2 cellular contexts compared by ENCODE assay signal in the genomic region with DNA sequence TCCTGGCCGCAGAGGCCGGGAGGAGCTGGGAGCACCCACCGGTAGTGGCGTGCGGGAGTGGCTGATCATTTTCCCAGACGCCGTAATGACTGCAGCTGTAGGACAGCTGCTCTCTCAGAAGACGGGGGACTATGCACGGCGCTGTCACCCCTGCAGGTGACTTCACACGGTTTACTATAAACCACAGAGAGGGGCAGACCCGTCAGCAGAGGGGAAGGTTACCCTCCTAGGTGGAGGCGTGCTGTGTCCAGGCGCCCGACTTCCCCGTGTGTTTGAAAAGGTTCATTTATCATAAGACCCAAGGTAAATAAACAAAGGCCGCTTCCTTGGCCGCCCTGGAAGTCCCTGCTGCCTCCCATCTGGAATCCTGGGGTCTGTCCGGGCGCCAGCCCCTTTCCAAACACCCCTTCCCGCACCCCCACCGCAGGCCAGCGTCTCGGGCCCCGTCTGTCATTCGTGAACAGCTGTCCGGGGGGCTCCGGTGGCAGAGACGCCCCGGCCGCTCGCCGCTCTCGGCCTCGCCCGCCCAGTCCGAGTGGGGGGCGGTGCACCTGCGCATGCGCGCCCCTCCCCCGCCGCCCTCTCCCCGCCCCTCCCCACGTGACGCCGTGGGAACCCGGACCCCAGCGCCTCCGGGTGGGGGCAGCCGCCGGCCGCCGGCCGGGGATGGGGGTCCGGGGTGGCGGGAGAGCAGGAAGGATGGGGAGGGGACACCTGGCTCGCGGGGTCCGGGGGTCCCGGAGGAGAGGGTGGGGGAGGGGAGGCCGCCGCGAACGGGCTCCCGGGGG.
TF ChIP-seq lines count a peak whose summit lies in the region.

No MANE protein-coding gene starts in this region.

TF ChIP-seq in HEK293T, 16 proteins besides CTCF, POLR2A, EP300 and RAD21:
- TF ChIP-seq BHLHE40 (IDR thresholded peaks at IDR 0.05; ENCODE audit: borderline replicate concordance) = no peak

TF ChIP-seq in K562, 482 proteins besides CTCF, POLR2A, EP300 and RAD21 (continues in another document):
- TF ChIP-seq ZNF263 (CRISPR knock-in tag; IDR thresholded peaks at IDR 0.05; ENCODE audit: borderline replicate concordance) (peak; percentile 80), NR2C2 (CRISPR knock-in tag; IDR thresholded peaks at IDR 0.05) (no peak), NR2C2 (tag; IDR thresholded peaks at IDR 0.05) (no peak), RBBP5 (IDR thresholded peaks at IDR 0.05; ENCODE audit: borderline replicate concordance, insufficient read depth, low read length, poor library complexity, severe bottlenecking) (peak; percentile 31), LCOR (CRISPR knock-in tag; IDR thresholded peaks at IDR 0.05) (no peak), BHLHE40 (IDR thresholded peaks at IDR 0.05; ENCODE audit: low read length) (0 out of 2 replicates have a peak, but pooled peaks have one; percentile 7), SUPT5H (IDR thresholded peaks at IDR 0.05) (no peak), ZC3H8 (IDR thresholded peaks at IDR 0.05) (no peak), FOXA3 (CRISPR knock-in tag; conservative IDR thresholded peaks at IDR 0.05 in 1 of 2, IDR thresholded peaks at IDR 0.05 in 1 of 2) (peak; percentile 68 to 71; a peak in 3 of 4 replicates), EHMT2 (IDR thresholded peaks at IDR 0.05) (no peak), SMARCB1 (IDR thresholded peaks at IDR 0.05; ENCODE audit: insufficient read length, low read depth) (no peak), CXXC5 (CRISPR knock-in tag; IDR thresholded peaks at IDR 0.05) (peak; percentile 50)
- TF ChIP-seq, protein P1, sequence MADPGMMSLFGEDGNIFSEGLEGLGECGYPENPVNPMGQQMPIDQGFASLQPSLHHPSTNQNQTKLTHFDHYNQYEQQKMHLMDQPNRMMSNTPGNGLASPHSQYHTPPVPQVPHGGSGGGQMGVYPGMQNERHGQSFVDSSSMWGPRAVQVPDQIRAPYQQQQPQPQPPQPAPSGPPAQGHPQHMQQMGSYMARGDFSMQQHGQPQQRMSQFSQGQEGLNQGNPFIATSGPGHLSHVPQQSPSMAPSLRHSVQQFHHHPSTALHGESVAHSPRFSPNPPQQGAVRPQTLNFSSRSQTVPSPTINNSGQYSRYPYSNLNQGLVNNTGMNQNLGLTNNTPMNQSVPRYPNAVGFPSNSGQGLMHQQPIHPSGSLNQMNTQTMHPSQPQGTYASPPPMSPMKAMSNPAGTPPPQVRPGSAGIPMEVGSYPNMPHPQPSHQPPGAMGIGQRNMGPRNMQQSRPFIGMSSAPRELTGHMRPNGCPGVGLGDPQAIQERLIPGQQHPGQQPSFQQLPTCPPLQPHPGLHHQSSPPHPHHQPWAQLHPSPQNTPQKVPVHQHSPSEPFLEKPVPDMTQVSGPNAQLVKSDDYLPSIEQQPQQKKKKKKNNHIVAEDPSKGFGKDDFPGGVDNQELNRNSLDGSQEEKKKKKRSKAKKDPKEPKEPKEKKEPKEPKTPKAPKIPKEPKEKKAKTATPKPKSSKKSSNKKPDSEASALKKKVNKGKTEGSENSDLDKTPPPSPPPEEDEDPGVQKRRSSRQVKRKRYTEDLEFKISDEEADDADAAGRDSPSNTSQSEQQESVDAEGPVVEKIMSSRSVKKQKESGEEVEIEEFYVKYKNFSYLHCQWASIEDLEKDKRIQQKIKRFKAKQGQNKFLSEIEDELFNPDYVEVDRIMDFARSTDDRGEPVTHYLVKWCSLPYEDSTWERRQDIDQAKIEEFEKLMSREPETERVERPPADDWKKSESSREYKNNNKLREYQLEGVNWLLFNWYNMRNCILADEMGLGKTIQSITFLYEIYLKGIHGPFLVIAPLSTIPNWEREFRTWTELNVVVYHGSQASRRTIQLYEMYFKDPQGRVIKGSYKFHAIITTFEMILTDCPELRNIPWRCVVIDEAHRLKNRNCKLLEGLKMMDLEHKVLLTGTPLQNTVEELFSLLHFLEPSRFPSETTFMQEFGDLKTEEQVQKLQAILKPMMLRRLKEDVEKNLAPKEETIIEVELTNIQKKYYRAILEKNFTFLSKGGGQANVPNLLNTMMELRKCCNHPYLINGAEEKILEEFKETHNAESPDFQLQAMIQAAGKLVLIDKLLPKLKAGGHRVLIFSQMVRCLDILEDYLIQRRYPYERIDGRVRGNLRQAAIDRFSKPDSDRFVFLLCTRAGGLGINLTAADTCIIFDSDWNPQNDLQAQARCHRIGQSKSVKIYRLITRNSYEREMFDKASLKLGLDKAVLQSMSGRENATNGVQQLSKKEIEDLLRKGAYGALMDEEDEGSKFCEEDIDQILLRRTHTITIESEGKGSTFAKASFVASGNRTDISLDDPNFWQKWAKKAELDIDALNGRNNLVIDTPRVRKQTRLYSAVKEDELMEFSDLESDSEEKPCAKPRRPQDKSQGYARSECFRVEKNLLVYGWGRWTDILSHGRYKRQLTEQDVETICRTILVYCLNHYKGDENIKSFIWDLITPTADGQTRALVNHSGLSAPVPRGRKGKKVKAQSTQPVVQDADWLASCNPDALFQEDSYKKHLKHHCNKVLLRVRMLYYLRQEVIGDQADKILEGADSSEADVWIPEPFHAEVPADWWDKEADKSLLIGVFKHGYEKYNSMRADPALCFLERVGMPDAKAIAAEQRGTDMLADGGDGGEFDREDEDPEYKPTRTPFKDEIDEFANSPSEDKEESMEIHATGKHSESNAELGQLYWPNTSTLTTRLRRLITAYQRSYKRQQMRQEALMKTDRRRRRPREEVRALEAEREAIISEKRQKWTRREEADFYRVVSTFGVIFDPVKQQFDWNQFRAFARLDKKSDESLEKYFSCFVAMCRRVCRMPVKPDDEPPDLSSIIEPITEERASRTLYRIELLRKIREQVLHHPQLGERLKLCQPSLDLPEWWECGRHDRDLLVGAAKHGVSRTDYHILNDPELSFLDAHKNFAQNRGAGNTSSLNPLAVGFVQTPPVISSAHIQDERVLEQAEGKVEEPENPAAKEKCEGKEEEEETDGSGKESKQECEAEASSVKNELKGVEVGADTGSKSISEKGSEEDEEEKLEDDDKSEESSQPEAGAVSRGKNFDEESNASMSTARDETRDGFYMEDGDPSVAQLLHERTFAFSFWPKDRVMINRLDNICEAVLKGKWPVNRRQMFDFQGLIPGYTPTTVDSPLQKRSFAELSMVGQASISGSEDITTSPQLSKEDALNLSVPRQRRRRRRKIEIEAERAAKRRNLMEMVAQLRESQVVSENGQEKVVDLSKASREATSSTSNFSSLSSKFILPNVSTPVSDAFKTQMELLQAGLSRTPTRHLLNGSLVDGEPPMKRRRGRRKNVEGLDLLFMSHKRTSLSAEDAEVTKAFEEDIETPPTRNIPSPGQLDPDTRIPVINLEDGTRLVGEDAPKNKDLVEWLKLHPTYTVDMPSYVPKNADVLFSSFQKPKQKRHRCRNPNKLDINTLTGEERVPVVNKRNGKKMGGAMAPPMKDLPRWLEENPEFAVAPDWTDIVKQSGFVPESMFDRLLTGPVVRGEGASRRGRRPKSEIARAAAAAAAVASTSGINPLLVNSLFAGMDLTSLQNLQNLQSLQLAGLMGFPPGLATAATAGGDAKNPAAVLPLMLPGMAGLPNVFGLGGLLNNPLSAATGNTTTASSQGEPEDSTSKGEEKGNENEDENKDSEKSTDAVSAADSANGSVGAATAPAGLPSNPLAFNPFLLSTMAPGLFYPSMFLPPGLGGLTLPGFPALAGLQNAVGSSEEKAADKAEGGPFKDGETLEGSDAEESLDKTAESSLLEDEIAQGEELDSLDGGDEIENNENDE (IDR thresholded peaks at IDR 0.05; ENCODE audit: low read depth, low read length) = peak; percentile 75
- TF ChIP-seq, protein P2, sequence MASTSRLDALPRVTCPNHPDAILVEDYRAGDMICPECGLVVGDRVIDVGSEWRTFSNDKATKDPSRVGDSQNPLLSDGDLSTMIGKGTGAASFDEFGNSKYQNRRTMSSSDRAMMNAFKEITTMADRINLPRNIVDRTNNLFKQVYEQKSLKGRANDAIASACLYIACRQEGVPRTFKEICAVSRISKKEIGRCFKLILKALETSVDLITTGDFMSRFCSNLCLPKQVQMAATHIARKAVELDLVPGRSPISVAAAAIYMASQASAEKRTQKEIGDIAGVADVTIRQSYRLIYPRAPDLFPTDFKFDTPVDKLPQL (IDR thresholded peaks at IDR 0.05; ENCODE audit: extremely low read depth, insufficient read length) = no peak
- TF ChIP-seq, protein P3, sequence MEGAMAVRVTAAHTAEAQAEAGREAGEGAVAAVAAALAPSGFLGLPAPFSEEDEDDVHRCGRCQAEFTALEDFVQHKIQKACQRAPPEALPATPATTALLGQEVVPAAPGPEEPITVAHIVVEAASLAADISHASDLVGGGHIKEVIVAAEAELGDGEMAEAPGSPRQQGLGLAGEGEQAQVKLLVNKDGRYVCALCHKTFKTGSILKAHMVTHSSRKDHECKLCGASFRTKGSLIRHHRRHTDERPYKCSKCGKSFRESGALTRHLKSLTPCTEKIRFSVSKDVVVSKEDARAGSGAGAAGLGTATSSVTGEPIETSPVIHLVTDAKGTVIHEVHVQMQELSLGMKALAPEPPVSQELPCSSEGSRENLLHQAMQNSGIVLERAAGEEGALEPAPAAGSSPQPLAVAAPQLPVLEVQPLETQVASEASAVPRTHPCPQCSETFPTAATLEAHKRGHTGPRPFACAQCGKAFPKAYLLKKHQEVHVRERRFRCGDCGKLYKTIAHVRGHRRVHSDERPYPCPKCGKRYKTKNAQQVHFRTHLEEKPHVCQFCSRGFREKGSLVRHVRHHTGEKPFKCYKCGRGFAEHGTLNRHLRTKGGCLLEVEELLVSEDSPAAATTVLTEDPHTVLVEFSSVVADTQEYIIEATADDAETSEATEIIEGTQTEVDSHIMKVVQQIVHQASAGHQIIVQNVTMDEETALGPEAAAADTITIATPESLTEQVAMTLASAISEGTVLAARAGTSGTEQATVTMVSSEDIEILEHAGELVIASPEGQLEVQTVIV (CRISPR knock-in tag; IDR thresholded peaks at IDR 0.05; ENCODE audit: borderline replicate concordance) = no peak
- TF ChIP-seq, protein P4, sequence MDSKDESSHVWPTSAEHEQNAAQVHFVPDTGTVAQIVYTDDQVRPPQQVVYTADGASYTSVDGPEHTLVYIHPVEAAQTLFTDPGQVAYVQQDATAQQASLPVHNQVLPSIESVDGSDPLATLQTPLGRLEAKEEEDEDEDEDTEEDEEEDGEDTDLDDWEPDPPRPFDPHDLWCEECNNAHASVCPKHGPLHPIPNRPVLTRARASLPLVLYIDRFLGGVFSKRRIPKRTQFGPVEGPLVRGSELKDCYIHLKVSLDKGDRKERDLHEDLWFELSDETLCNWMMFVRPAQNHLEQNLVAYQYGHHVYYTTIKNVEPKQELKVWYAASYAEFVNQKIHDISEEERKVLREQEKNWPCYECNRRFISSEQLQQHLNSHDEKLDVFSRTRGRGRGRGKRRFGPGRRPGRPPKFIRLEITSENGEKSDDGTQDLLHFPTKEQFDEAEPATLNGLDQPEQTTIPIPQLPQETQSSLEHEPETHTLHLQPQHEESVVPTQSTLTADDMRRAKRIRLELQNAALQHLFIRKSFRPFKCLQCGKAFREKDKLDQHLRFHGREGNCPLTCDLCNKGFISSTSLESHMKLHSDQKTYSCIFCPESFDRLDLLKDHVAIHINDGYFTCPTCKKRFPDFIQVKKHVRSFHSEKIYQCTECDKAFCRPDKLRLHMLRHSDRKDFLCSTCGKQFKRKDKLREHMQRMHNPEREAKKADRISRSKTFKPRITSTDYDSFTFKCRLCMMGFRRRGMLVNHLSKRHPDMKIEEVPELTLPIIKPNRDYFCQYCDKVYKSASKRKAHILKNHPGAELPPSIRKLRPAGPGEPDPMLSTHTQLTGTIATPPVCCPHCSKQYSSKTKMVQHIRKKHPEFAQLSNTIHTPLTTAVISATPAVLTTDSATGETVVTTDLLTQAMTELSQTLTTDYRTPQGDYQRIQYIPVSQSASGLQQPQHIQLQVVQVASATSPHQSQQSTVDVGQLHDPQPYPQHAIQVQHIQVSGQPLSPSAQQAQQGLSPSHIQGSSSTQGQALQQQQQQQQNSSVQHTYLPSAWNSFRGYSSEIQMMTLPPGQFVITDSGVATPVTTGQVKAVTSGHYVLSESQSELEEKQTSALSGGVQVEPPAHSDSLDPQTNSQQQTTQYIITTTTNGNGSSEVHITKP (IDR thresholded peaks at IDR 0.05; ENCODE audit: partially characterized antibody) = peak; percentile 77
- TF ChIP-seq, protein P5, sequence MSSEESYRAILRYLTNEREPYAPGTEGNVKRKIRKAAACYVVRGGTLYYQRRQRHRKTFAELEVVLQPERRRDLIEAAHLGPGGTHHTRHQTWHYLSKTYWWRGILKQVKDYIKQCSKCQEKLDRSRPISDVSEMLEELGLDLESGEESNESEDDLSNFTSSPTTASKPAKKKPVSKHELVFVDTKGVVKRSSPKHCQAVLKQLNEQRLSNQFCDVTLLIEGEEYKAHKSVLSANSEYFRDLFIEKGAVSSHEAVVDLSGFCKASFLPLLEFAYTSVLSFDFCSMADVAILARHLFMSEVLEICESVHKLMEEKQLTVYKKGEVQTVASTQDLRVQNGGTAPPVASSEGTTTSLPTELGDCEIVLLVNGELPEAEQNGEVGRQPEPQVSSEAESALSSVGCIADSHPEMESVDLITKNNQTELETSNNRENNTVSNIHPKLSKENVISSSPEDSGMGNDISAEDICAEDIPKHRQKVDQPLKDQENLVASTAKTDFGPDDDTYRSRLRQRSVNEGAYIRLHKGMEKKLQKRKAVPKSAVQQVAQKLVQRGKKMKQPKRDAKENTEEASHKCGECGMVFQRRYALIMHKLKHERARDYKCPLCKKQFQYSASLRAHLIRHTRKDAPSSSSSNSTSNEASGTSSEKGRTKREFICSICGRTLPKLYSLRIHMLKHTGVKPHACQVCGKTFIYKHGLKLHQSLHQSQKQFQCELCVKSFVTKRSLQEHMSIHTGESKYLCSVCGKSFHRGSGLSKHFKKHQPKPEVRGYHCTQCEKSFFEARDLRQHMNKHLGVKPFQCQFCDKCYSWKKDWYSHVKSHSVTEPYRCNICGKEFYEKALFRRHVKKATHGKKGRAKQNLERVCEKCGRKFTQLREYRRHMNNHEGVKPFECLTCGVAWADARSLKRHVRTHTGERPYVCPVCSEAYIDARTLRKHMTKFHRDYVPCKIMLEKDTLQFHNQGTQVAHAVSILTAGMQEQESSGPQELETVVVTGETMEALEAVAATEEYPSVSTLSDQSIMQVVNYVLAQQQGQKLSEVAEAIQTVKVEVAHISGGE (CRISPR knock-in tag; IDR thresholded peaks at IDR 0.05) = no peak
- TF ChIP-seq, protein P6, sequence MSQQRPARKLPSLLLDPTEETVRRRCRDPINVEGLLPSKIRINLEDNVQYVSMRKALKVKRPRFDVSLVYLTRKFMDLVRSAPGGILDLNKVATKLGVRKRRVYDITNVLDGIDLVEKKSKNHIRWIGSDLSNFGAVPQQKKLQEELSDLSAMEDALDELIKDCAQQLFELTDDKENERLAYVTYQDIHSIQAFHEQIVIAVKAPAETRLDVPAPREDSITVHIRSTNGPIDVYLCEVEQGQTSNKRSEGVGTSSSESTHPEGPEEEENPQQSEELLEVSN (IDR thresholded peaks at IDR 0.05; ENCODE audit: borderline replicate concordance in 1 of 2, extremely low read depth in 1 of 2, insufficient read depth in 1 of 2, insufficient read length in 1 of 2, low read depth in 1 of 2, low read length in 1 of 2, poor library complexity in 1 of 2, severe bottlenecking in 1 of 2) = peak in 1 of 2 experiments; percentile 28
